ENCODE assay signal across 8 cellular contexts in the genomic region with DNA sequence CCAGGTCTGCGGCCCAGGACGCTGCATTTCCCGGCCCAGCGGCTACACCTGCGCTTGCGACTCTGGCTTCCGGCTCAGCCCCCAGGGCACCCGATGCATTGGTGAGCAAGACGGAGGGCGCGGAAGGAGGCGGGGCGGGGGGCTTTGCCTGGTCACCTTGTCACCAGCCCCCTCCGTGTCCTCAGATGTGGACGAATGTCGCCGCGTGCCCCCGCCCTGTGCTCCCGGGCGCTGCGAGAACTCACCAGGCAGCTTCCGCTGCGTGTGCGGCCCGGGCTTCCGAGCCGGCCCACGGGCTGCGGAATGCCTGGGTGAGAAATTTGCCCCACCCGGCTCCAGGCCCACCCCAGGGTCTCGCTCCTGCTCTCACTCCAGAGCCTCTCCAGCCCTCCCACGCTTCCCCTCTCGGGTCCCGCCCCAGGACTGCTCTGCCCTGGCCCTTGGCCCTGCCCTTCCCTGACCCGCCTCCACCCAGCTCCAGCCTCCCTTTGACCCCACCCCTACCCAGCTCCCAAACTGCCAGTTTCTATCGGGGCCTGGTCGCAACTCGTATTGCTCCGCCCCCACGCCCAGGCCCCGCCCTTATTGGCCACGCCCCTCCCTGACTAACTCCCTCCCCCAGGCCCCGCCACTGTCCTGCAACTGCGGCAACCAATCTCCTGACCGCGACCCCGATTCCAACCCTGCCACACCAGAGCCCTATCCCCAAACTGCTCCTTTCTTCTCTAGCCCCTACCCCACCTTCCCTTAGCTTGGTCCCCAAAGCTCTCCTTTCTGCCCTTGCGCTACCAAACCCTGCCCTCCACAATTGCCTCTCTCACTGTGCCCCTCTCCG. TPM values are rescaled to one million over a fixed set of nuclear protein-coding genes. Genes with fewer than 3 reads are reported as not detected.
A peak's percentile ranks its signal among the peaks of the same experiment; 100 is the strongest.
DNase-seq lines count a peak whose midpoint lies in the region; ATAC-seq and TF ChIP-seq lines count a peak whose summit lies in the region.

No MANE protein-coding gene starts in this region.

- intact Hi-C loops in heart right ventricle (cut with DNase I) = no loop called here
- intact Hi-C loops in vagina (cut with DNase I) = loop anchor here (10.0 kb wide), 1 partner anchor 175 kb away; no protein-coding TSS in a partner anchor

- H3K27me3 ChIP-seq in heart right ventricle (peaks cover 0 to 27% (median 0%) of the 10 kb centered on the region in 7 donors), rectal smooth muscle tissue (ENCODE audit: control insufficient read depth, insufficient read depth, low read length) (peaks cover 10% of the 10 kb centered on the region), vagina (no peaks in the 10 kb centered on the region)

- H3K4me1 ChIP-seq in heart right ventricle = peaks cover 10 to 78% (median 43%) of the 10 kb centered on the region in 9 donors
- H3K4me1 ChIP-seq in rectal smooth muscle tissue (ENCODE audit: control insufficient read depth, insufficient read depth, low read length) = peaks cover 5% of the 10 kb centered on the region
- peaks cover 82% of the 10 kb centered on the region for H3K4me1 ChIP-seq in vagina

- WGBS in heart right ventricle, 2 donors = 12 to 18% methylated on average over 50 of the region's 50 CpGs

- peak in 1 of 2 donors; percentile 11 for TF ChIP-seq POLR2A in vagina (IDR thresholded peaks at IDR 0.05)

- TF ChIP-seq CTCF in AG04449 (IDR thresholded peaks at IDR 0.05; ENCODE audit: insufficient read depth, low read length, missing control alignments) (no peak), heart right ventricle (IDR thresholded peaks at IDR 0.05) (no peak), vagina (IDR thresholded peaks at IDR 0.05) (no peak)

- peak overlapping the region; percentile 55 for H3K9ac ChIP-seq in rectal smooth muscle tissue (ENCODE audit: low read length)

- H3K9me3 Mint-ChIP-seq in activated naive CD4-positive, alpha-beta T cell treated with anti-CD3 and anti-CD28 coated beads, Interleukin-2, amount 50 U/mL, for 72 hours = no peaks in the 10 kb centered on the region

- H3K4me3 ChIP-seq in AG04449 (ENCODE audit: low read depth, low read length) (peak overlapping the region; percentile 54), heart right ventricle (peak overlapping the region; percentile 16 to 58 (median 46)), rectal smooth muscle tissue (ENCODE audit: low read length) (peak overlapping the region; percentile 50), vagina (peak overlapping the region; percentile 39 to 48)

- CTCF ChIA-PET in AG04449 (lab: Yijun Ruan, JAX) = interaction anchor here (0.9 to 2.1 kb wide), 4 partner anchors 11 to 304 kb away, joined by 3 to 9 read pairs (median 6); no protein-coding TSS in a partner anchor

- DNase-seq in AG04449 (ENCODE audit: low read depth, low spot score) (no peak), heart right ventricle (peak; percentile 92 to 94), vagina (ENCODE audit: extremely low spot score in 2 of 2) (peak in 1 of 2 donors; percentile 95)
- peak; percentile 91 to 95 for DNase-seq in activated naive CD4-positive, alpha-beta T cell treated with anti-CD3 and anti-CD28 coated beads, Interleukin-2, amount 50 U/mL, for 72 hours (ENCODE audit: low spot score in 2 of 2)

- ATAC-seq in GM18907 (IDR thresholded peaks at IDR 0.05; ENCODE audit: unreplicated experiment) (peak; percentile 47), HG03460 (IDR thresholded peaks at IDR 0.05; ENCODE audit: unreplicated experiment) (peak; percentile 34), SK-N-SH treated with all-trans-retinoic acid at 6 μM for 48 hours (peak; percentile 84), heart right ventricle (peak; percentile 40 to 70 (median 66))
- ATAC-seq in activated naive CD4-positive, alpha-beta T cell treated with anti-CD3 and anti-CD28 coated beads, Interleukin-2, amount 50 U/mL, for 72 hours = peak; percentile 59 to 62

- POLR2A ChIA-PET in AG04449 (lab: Yijun Ruan, JAX) = no interaction called here

- H3K36me3 Mint-ChIP-seq in activated naive CD4-positive, alpha-beta T cell treated with anti-CD3 and anti-CD28 coated beads, Interleukin-2, amount 50 U/mL, for 72 hours = peaks cover 6 to 12% of the 10 kb centered on the region in 2 donors

- H3K9me3 ChIP-seq in heart right ventricle (no peaks in the 10 kb centered on the region), vagina (no peaks in the 10 kb centered on the region)

- H3K36me3 ChIP-seq in heart right ventricle (peaks cover 0 to 20% (median 0%) of the 10 kb centered on the region in 9 donors), rectal smooth muscle tissue (ENCODE audit: control insufficient read depth, insufficient read depth, low read length) (no peaks in the 10 kb centered on the region), vagina (no peaks in the 10 kb centered on the region)

- H3K27ac ChIP-seq in heart right ventricle = peak overlapping the region; percentile 64 to 92 (median 84)
- H3K27ac ChIP-seq in rectal smooth muscle tissue (ENCODE audit: low read depth, low read length) = peak overlapping the region; percentile 24
- peak overlapping the region; percentile 88 for H3K27ac ChIP-seq in vagina

- H3K27ac Mint-ChIP-seq in activated naive CD4-positive, alpha-beta T cell treated with anti-CD3 and anti-CD28 coated beads, Interleukin-2, amount 50 U/mL, for 72 hours = peak overlapping the region; percentile 89 to 94

TF ChIP-seq in SK-N-SH treated with all-trans-retinoic acid at 6 μM for 48 hours, 23 proteins besides CTCF, POLR2A, EP300 and RAD21:
- TF ChIP-seq ZNF565 (CRISPR knock-in tag; conservative IDR thresholded peaks at IDR 0.05; ENCODE audit: low read depth) = no peak
- TF ChIP-seq RARB (CRISPR knock-in tag; IDR thresholded peaks at IDR 0.05) = no peak
- TF ChIP-seq ZFP3 (CRISPR knock-in tag; IDR thresholded peaks at IDR 0.05) = no peak
- TF ChIP-seq SNAI2 (CRISPR knock-in tag; IDR thresholded peaks at IDR 0.05) = no peak
- TF ChIP-seq ZC3H10 (CRISPR knock-in tag; IDR thresholded peaks at IDR 0.05) = no peak
- TF ChIP-seq, protein P1, sequence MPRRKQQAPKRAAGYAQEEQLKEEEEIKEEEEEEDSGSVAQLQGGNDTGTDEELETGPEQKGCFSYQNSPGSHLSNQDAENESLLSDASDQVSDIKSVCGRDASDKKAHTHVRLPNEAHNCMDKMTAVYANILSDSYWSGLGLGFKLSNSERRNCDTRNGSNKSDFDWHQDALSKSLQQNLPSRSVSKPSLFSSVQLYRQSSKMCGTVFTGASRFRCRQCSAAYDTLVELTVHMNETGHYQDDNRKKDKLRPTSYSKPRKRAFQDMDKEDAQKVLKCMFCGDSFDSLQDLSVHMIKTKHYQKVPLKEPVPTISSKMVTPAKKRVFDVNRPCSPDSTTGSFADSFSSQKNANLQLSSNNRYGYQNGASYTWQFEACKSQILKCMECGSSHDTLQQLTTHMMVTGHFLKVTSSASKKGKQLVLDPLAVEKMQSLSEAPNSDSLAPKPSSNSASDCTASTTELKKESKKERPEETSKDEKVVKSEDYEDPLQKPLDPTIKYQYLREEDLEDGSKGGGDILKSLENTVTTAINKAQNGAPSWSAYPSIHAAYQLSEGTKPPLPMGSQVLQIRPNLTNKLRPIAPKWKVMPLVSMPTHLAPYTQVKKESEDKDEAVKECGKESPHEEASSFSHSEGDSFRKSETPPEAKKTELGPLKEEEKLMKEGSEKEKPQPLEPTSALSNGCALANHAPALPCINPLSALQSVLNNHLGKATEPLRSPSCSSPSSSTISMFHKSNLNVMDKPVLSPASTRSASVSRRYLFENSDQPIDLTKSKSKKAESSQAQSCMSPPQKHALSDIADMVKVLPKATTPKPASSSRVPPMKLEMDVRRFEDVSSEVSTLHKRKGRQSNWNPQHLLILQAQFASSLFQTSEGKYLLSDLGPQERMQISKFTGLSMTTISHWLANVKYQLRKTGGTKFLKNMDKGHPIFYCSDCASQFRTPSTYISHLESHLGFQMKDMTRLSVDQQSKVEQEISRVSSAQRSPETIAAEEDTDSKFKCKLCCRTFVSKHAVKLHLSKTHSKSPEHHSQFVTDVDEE (CRISPR knock-in tag; IDR thresholded peaks at IDR 0.05) = no peak
- no peak for TF ChIP-seq ESRRG (CRISPR knock-in tag; IDR thresholded peaks at IDR 0.05)
- TF ChIP-seq PPARA (CRISPR knock-in tag; IDR thresholded peaks at IDR 0.05; ENCODE audit: borderline replicate concordance) = no peak
- no peak for TF ChIP-seq TCF4 (CRISPR knock-in tag; IDR thresholded peaks at IDR 0.05; ENCODE audit: borderline replicate concordance)
- no peak for TF ChIP-seq ISL1 (CRISPR knock-in tag; IDR thresholded peaks at IDR 0.05)
- no peak for TF ChIP-seq ZFP30 (CRISPR knock-in tag; IDR thresholded peaks at IDR 0.05)
- TF ChIP-seq, protein P2, sequence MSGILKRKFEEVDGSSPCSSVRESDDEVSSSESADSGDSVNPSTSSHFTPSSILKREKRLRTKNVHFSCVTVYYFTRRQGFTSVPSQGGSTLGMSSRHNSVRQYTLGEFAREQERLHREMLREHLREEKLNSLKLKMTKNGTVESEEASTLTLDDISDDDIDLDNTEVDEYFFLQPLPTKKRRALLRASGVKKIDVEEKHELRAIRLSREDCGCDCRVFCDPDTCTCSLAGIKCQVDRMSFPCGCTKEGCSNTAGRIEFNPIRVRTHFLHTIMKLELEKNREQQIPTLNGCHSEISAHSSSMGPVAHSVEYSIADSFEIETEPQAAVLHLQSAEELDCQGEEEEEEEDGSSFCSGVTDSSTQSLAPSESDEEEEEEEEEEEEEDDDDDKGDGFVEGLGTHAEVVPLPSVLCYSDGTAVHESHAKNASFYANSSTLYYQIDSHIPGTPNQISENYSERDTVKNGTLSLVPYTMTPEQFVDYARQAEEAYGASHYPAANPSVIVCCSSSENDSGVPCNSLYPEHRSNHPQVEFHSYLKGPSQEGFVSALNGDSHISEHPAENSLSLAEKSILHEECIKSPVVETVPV (CRISPR knock-in tag; IDR thresholded peaks at IDR 0.05) = no peak
- TF ChIP-seq, protein P3, sequence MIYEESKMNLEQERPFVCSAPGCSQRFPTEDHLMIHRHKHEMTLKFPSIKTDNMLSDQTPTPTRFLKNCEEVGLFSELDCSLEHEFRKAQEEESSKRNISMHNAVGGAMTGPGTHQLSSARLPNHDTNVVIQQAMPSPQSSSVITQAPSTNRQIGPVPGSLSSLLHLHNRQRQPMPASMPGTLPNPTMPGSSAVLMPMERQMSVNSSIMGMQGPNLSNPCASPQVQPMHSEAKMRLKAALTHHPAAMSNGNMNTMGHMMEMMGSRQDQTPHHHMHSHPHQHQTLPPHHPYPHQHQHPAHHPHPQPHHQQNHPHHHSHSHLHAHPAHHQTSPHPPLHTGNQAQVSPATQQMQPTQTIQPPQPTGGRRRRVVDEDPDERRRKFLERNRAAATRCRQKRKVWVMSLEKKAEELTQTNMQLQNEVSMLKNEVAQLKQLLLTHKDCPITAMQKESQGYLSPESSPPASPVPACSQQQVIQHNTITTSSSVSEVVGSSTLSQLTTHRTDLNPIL (CRISPR knock-in tag; IDR thresholded peaks at IDR 0.05; ENCODE audit: low read depth) = no peak

RNA-seq across cellular contexts. Expression of a gene that starts 8.6 kb away (rescaled TPM):
- 100 to 1,000 TPM; 178 to 245 TPM for total RNA-seq in activated naive CD4-positive, alpha-beta T cell treated with anti-CD3 and anti-CD28 coated beads, Interleukin-2, amount 50 U/mL, for 72 hours
- total RNA-seq in heart right ventricle (100 to 1,000 TPM; 139 to 263 (median 244) TPM), vagina (983 TPM)
- 100 to 1,000 TPM; 114 to 191 TPM for polyA plus RNA-seq in heart right ventricle

RNA-seq across cellular contexts. Expression of a gene that starts 33.1 kb away (rescaled TPM):
- 100 to 1,000 TPM; 108 to 173 TPM for total RNA-seq in activated naive CD4-positive, alpha-beta T cell treated with anti-CD3 and anti-CD28 coated beads, Interleukin-2, amount 50 U/mL, for 72 hours
- total RNA-seq in heart right ventricle (10 to 100 TPM; 12.0 to 31.5 (median 15.9) TPM), vagina (51.6 TPM)
- 10 to 100 TPM; 42.8 to 43.1 TPM for polyA plus RNA-seq in heart right ventricle

Comparison
In these comparisons a context has a peak if more than half of its experiments do, and no peak if none do; other contexts are left out.
1. ATAC-seq: peak in every context shown above with its lines; median percentile 84 in SK-N-SH treated with all-trans-retinoic acid at 6 μM for 48 hours; 66 in heart right ventricle; 60 in activated naive CD4-positive, alpha-beta T cell treated with anti-CD3 and anti-CD28 coated beads, Interleukin-2, amount 50 U/mL, for 72 hours; 47 in GM18907; 34 in HG03460.
2. H3K27ac ChIP-seq: peak in every context shown above with its lines; median percentile 88 in vagina; 84 in heart right ventricle; 24 in rectal smooth muscle tissue.